8 cellular contexts compared by ENCODE assay signal in the genomic region with DNA sequence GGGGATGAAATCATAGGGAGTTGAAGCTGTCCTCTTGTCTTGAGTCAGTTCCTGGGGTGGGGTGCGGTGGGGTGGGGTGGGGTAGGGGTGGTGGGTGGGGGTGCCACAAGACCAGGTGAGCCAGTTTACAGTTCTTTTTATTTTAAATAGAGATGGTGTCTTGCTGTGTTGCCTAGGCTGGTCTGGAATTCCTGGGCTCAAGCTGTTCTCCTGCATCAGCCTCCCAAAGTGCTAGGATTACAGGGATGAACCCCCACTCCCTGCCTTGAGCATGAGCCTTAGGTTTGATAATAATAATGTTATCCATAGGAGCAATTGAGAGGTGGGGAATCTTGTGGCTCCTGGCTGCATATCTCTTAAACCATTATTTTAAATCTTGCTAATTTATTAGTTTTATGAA.
"Had no signal": no experiment of that assay in that cellular context is flagged by ENCODE, and none has a peak within 500 bp of the region (broad histone marks: within the 10 kb centered on the region; RNA-seq: fewer than 3 reads in every experiment).

No MANE protein-coding gene starts in this region.

- ATAC-seq: HCT116 had no signal

- FAIRE-seq: H54 had no signal

- H3K27ac Mint-ChIP-seq: HFFc6 had no signal

- H3K4me3 ChIP-seq: GM23248, HAP-1 had no signal

- H3K9ac ChIP-seq: GM23248 had no signal

- DNase-seq: GM23248, GOT3, H7, HCEC 1CT, HFFc6 had no signal

- H3K4me3 Mint-ChIP-seq: HFFc6 had no signal

- H2AFZ ChIP-seq: GM23248 had no signal

- H3K36me3 ChIP-seq: HAP-1 had no signal

- H3K27ac ChIP-seq: GM23248 had no signal
